Comparison of ENCODE assay signal across 15 cellular contexts in genomic region chr3:10600159-10601125, GRCh38.
DNase-seq lines count a peak whose midpoint lies in the region; ATAC-seq, FAIRE-seq and TF ChIP-seq lines count a peak whose summit lies in the region.
"Had no signal": no experiment of that assay in that cellular context is flagged by ENCODE, and none has a peak within 500 bp of the region (broad histone marks: within the 10 kb centered on the region; RNA-seq: fewer than 3 reads in every experiment).

No MANE protein-coding gene starts in this region.

- no peaks in the 10 kb centered on the region for H3K9me3 ChIP-seq in kidney (ENCODE audit: control insufficient read depth in 1 of 2, low read length in 2 of 2)
- H3K9me3 ChIP-seq: heart left ventricle, SJSA1 had no signal

- no peak overlapping the region for H3K4me3 ChIP-seq in kidney (ENCODE audit: low read length in 2 of 2)
- H3K4me3 ChIP-seq: heart left ventricle, SJSA1 had no signal

- no peaks in the 10 kb centered on the region for H3K36me3 ChIP-seq in kidney (ENCODE audit: control insufficient read depth in 1 of 2, insufficient read depth in 2 of 2, low read length in 2 of 2)
- H3K36me3 ChIP-seq: heart left ventricle, SJSA1 had no signal

- no peak overlapping the region for H3K9ac ChIP-seq in kidney (ENCODE audit: low read length in 2 of 2)

- peak overlapping the region; percentile 60 to 68 for H3K27ac ChIP-seq in kidney (ENCODE audit: low read depth in 2 of 2, low read length in 2 of 2)
- peak overlapping the region; percentile 31 for H3K27ac ChIP-seq in temporal lobe (ENCODE audit: low read depth, low read length)
- H3K27ac ChIP-seq: heart left ventricle, SJSA1 had no signal

- DNase-seq in Right ventricle myocardium superior (no peak), Right ventricle myocardium inferior (ENCODE audit: missing footprints) (no peak), amygdala (lab: John Stamatoyannopoulos, UW) (peak in 41 of 56 donors; percentile 14 to 78 (median 53)), kidney (no peak)
- DNase-seq in activated CD4-positive, alpha-beta T cell treated with anti-CD3 and anti-CD28 coated beads for 1 hour, result no peak
- DNase-seq: CD8-positive, alpha-beta memory T cell; erythroblast; GDM1; KBM-7; left cardiac atrium had no signal

- intact Hi-C loops in Right ventricle myocardium superior (cut with DNase I) (no loop called here), Right ventricle myocardium inferior (cut with DNase I) (no loop called here), kidney (cut with DNase I) (no loop called here)

- TF ChIP-seq CTCF in kidney (IDR thresholded peaks at IDR 0.05; ENCODE audit: borderline replicate concordance, extremely low read depth, insufficient read depth), result no peak

- no peak for FAIRE-seq in kidney (lab: Jason Lieb, UNC)

- ATAC-seq in Right ventricle myocardium superior (ENCODE audit: poor library complexity) (peak; percentile 27), Right ventricle myocardium inferior (no peak), GM21526 (IDR thresholded peaks at IDR 0.05; ENCODE audit: low FRiP score, unreplicated experiment) (no peak), HG03159 (IDR thresholded peaks at IDR 0.05; ENCODE audit: unreplicated experiment) (no peak)

- peaks cover 10 to 16% of the 10 kb centered on the region in 2 donors for H3K4me1 ChIP-seq in kidney (ENCODE audit: control insufficient read depth in 1 of 2, insufficient read depth in 1 of 2, low read depth in 1 of 2, low read length in 2 of 2)
- H3K4me1 ChIP-seq: SJSA1 had no signal

Comparison
In these comparisons a context has a peak if more than half of its experiments do, and no peak if none do; other contexts are left out.
1. DNase-seq: peak in amygdala (41 of 56); none in Right ventricle myocardium superior (single experiment), Right ventricle myocardium inferior (single experiment), kidney (single experiment) and activated CD4-positive, alpha-beta T cell treated with anti-CD3 and anti-CD28 coated beads for 1 hour (single experiment).